13 cellular contexts compared by ENCODE assay signal in genomic region chr4:147362868-147363440, GRCh38.
DNase-seq lines count a peak whose midpoint lies in the region; FAIRE-seq and TF ChIP-seq lines count a peak whose summit lies in the region.
"Had no signal": no experiment of that assay in that cellular context is flagged by ENCODE, and none has a peak within 500 bp of the region (broad histone marks: within the 10 kb centered on the region; RNA-seq: fewer than 3 reads in every experiment).

No MANE protein-coding gene starts in this region.

- DNase-seq in GM23248 (no peak), cardiac fibroblast (ENCODE audit: low read depth in 2 of 2) (peak; percentile 78 to 89), keratinocyte (ENCODE audit: low read depth, low spot score) (no peak), cerebellar nuclear complex (lab: John Stamatoyannopoulos, UW) (no peak), NCI-H2171 (lab: John Stamatoyannopoulos, UW) (no peak), SIG-M5 (lab: John Stamatoyannopoulos, UW) (no peak)
- DNase-seq in stimulated activated CD8-positive, alpha-beta memory T cell treated with anti-CD3 and anti-CD28 coated beads, Interleukin-4, amount 100 ng/mL, for 48 hours = no peak
- DNase-seq: activated CD8-positive, alpha-beta memory T cell treated with anti-CD3 and anti-CD28 coated beads, Interleukin-2, amount 50 U/mL, for 48 hours; CD4-positive, alpha-beta memory T cell; NCI-H2029 had no signal

- peaks cover 29% of the 10 kb centered on the region for H3F3A ChIP-seq in GM23248 (ENCODE audit: insufficient read depth)

- H3K9me3 ChIP-seq in GM23248 (ENCODE audit: low read depth) (no peaks in the 10 kb centered on the region), keratinocyte (ENCODE audit: control insufficient read depth, low read depth, low read length) (no peaks in the 10 kb centered on the region), skeletal muscle tissue (ENCODE audit: control insufficient read depth in 3 of 3, low read length in 3 of 3) (no peaks in the 10 kb centered on the region)

- H3K9ac ChIP-seq in GM23248 = no peak overlapping the region
- no peak overlapping the region for H3K9ac ChIP-seq in keratinocyte (ENCODE audit: control insufficient read depth, extremely low read depth, insufficient read depth, low read length)
- no peak overlapping the region for H3K9ac ChIP-seq in skeletal muscle tissue (ENCODE audit: low read depth in 1 of 3, low read length in 3 of 3)

- H4K20me1 ChIP-seq in GM23248 (ENCODE audit: insufficient read depth) (no peaks in the 10 kb centered on the region), keratinocyte (ENCODE audit: control insufficient read depth, extremely low read depth, insufficient read depth, low read length) (no peaks in the 10 kb centered on the region)

- H3K4me1 ChIP-seq in GM23248 (ENCODE audit: insufficient read depth) = peaks cover 27% of the 10 kb centered on the region
- peaks cover 24% of the 10 kb centered on the region for H3K4me1 ChIP-seq in keratinocyte (ENCODE audit: control insufficient read depth, extremely low read depth, insufficient read depth, low read length)
- H3K4me1 ChIP-seq in skeletal muscle tissue (ENCODE audit: control insufficient read depth in 3 of 3, insufficient read depth in 3 of 3, low read length in 3 of 3) = peaks cover 3 to 6% (median 3%) of the 10 kb centered on the region in 3 donors

- H3K36me3 ChIP-seq in GM23248 (ENCODE audit: low read depth) (no peaks in the 10 kb centered on the region), keratinocyte (ENCODE audit: control insufficient read depth in 2 of 2, extremely low read depth in 1 of 2, insufficient read depth in 2 of 2, low read length in 2 of 2) (no peaks in the 10 kb centered on the region), skeletal muscle tissue (ENCODE audit: control insufficient read depth in 3 of 3, insufficient read depth in 3 of 3, low read length in 3 of 3) (no peaks in the 10 kb centered on the region)

- TF ChIP-seq CTCF in cardiac fibroblast (IDR thresholded peaks at IDR 0.05; ENCODE audit: low read depth, low read length) (no peak), keratinocyte (optimal IDR thresholded peaks at IDR 0.05 in 1 of 3, IDR thresholded peaks at IDR 0.05 in 1 of 3, conservative IDR thresholded peaks at IDR 0.05 in 1 of 3; ENCODE audit: extremely low read depth in 1 of 3, insufficient read depth in 2 of 3, low read length in 3 of 3) (no peak)

- 71 to 77% methylated on average over 4 of the region's 4 CpGs for WGBS in GM23248 (ENCODE audit: low coverage in 1 of 2, low lambda C conversion rate in 2 of 2, missing lambda C conversion rate in 2 of 2), 2 experiments

- H3K9me2 ChIP-seq in GM23248 (ENCODE audit: insufficient read depth) = no peaks in the 10 kb centered on the region

- dilution Hi-C loops in keratinocyte (cut with MboI; ENCODE audit: extremely low pct_ligation_motif_present, low sequenced_read_pairs) = no loop called here

- no peaks in the 10 kb centered on the region for H3K27me3 ChIP-seq in GM23248 (replicated peaks; ENCODE audit: insufficient read depth)
- no peaks in the 10 kb centered on the region for H3K27me3 ChIP-seq in keratinocyte (ENCODE audit: control insufficient read depth, extremely low read depth, insufficient read depth, low read length)
- no peaks in the 10 kb centered on the region for H3K27me3 ChIP-seq in skeletal muscle tissue (ENCODE audit: control insufficient read depth in 3 of 3, insufficient read depth in 3 of 3, low read length in 3 of 3)

- in situ Hi-C loops in GM23248 (cut with MboI) = no loop called here

- H3K4me2 ChIP-seq in GM23248 (ENCODE audit: unreplicated experiment) = no peak overlapping the region
- H3K4me2 ChIP-seq in keratinocyte (ENCODE audit: control insufficient read depth, extremely low read depth, insufficient read depth, low read depth, low read length) = peak overlapping the region; percentile 43

- FAIRE-seq in keratinocyte (lab: Jason Lieb, UNC) = peak; percentile 82

- 0 out of 2 replicates have a peak overlapping the region, but pooled peaks have one; percentile 12 for H2AFZ ChIP-seq in GM23248
- peak overlapping the region; percentile 84 for H2AFZ ChIP-seq in keratinocyte (ENCODE audit: control insufficient read depth, low read length)

- no peaks in the 10 kb centered on the region for H3K9me1 ChIP-seq in keratinocyte (ENCODE audit: control insufficient read depth, extremely low read depth, insufficient read depth, low read length)

- H3K4me3 ChIP-seq in GM23248 = no peak overlapping the region
- no peak overlapping the region for H3K4me3 ChIP-seq in cardiac fibroblast (replicated peaks in 1 of 2; ENCODE audit: low read depth in 2 of 2, low read length in 2 of 2)
- no peak overlapping the region for H3K4me3 ChIP-seq in keratinocyte (ENCODE audit: control insufficient read depth in 2 of 3, extremely low read depth in 1 of 3, insufficient read depth in 2 of 3, low read depth in 1 of 3, low read length in 3 of 3)
- no peak overlapping the region for H3K4me3 ChIP-seq in skeletal muscle tissue (ENCODE audit: low read length in 3 of 3)
- H3K4me3 ChIP-seq: SK-N-MC had no signal

- no peaks in the 10 kb centered on the region for H3K79me2 ChIP-seq in GM23248 (ENCODE audit: insufficient read depth)
- no peaks in the 10 kb centered on the region for H3K79me2 ChIP-seq in keratinocyte (ENCODE audit: control insufficient read depth, insufficient read depth, low read length)

- H3K27ac ChIP-seq in GM23248 (no peak overlapping the region), keratinocyte (ENCODE audit: control insufficient read depth, insufficient read depth, low read length) (peak overlapping the region; percentile 55), skeletal muscle tissue (ENCODE audit: low read depth, low read length) (peak overlapping the region; percentile 80)
- H3K27ac ChIP-seq: HL-60, SK-N-MC had no signal

Comparison
In these comparisons a context has a peak if more than half of its experiments do, and no peak if none do; other contexts are left out.
1. DNase-seq: peak in cardiac fibroblast (2 of 2); none in GM23248 (single experiment), keratinocyte (single experiment), cerebellar nuclear complex (0 of 2), NCI-H2171 (single experiment), stimulated activated CD8-positive, alpha-beta memory T cell treated with anti-CD3 and anti-CD28 coated beads, Interleukin-4, amount 100 ng/mL, for 48 hours (single experiment) and SIG-M5 (single experiment).